Comparison of ENCODE assay signal across 12 cellular contexts in the genomic region with DNA sequence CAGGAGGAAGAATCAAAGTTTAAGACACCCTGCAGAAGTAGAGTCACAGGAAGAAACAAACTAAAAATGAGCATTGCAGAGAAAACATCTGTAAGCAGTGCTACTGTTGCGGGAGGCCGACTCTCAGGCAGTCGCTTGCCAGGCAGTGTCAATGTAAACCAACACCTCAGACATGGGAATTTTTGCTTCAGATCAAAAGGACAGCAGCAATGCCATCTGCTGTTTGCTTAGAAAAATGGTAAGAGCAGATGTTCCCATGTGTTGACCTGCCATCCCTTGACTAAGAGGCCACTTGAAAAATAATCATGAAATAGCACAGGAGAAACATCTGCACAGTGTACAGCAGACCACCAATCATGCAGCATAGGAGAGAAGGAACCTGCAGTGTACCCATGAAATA.
DNase-seq lines count a peak whose midpoint lies in the region; ATAC-seq and TF ChIP-seq lines count a peak whose summit lies in the region.
"Had no signal": no experiment of that assay in that cellular context is flagged by ENCODE, and none has a peak within 500 bp of the region (broad histone marks: within the 10 kb centered on the region; RNA-seq: fewer than 3 reads in every experiment).

No MANE protein-coding gene starts in this region.

- H3K23ac ChIP-seq in IMR-90 (ENCODE audit: low read depth, low read length): 0 out of 2 replicates have a peak overlapping the region, but pooled peaks have one; percentile 36

- H2BK120ac ChIP-seq in IMR-90 (ENCODE audit: low read depth, low read length): peak overlapping the region; percentile 56

- H3K4me1 ChIP-seq in IMR-90 (ENCODE audit: control insufficient read depth, insufficient read depth, low read length): peaks cover 12% of the 10 kb centered on the region

- peaks cover 23% of the 10 kb centered on the region for H3K4me1 Mint-ChIP-seq in chondrocyte (ENCODE audit: low read depth)
- H3K4me1 Mint-ChIP-seq in activated CD8-positive, alpha-beta T cell treated with anti-CD3 and anti-CD28 coated beads for 36 hours (ENCODE audit: low read depth): no peaks in the 10 kb centered on the region
- H3K4me1 Mint-ChIP-seq: CD14-positive monocyte had no signal

- intact Hi-C loops in IMR-90 (cut with micrococcal nuclease): no loop called here
- intact Hi-C loops in activated CD8-positive, alpha-beta T cell treated with anti-CD3 and anti-CD28 coated beads for 36 hours (cut with micrococcal nuclease): no loop called here
- intact Hi-C loops in Right ventricle myocardium superior (cut with DNase I): no loop called here

- H3K18ac ChIP-seq in IMR-90 (ENCODE audit: low read depth, low read length): peak overlapping the region; percentile 74; the same call in 1 of the 2 replicates

- H3K27ac ChIP-seq in IMR-90 (ENCODE audit: insufficient read depth, low read length): no peak overlapping the region

- BruUV-seq in IMR-90 (replicated peaks; lab: Mats Ljungman, UMichigan): no TSS peak

- peak overlapping the region; percentile 98; the same call in 1 of the 3 replicates for H2BK15ac ChIP-seq in IMR-90 (ENCODE audit: low read depth, low read length)

- no peak overlapping the region; a peak in 1 of 4 replicates for H4K8ac ChIP-seq in IMR-90 (ENCODE audit: low read depth in 2 of 2, low read length in 2 of 2)

- H3K4me2 ChIP-seq in IMR-90 (ENCODE audit: low read depth, low read length): no peak overlapping the region; the same call in 1 of the 2 replicates

- H3K9me3 ChIP-seq in IMR-90 (ENCODE audit: control insufficient read depth, insufficient read depth, low read length): no peaks in the 10 kb centered on the region

- H4K5ac ChIP-seq in IMR-90 (ENCODE audit: low read depth, low read length): no peak overlapping the region

- H3K27me3 ChIP-seq in IMR-90 (ENCODE audit: control insufficient read depth, insufficient read depth, low read length): no peaks in the 10 kb centered on the region

- peak overlapping the region; percentile 23 for H2AK9ac ChIP-seq in IMR-90 (replicated peaks; ENCODE audit: low read depth, low read length, poor library complexity)

- no peaks in the 10 kb centered on the region for H3K36me3 ChIP-seq in IMR-90 (ENCODE audit: control insufficient read depth, insufficient read depth, low read length)

- in situ Hi-C loops in Caki2 (cut with HindIII; ENCODE audit: low pct_unique_long_range_greater_than_20kb, low sequenced_read_pairs) (no loop called here), IMR-90 (cut with MboI; ENCODE audit: low sequenced_read_pairs) (no loop called here)

- no peaks in the 10 kb centered on the region for H3K36me3 Mint-ChIP-seq in chondrocyte (ENCODE audit: low read depth)
- no peaks in the 10 kb centered on the region for H3K36me3 Mint-ChIP-seq in activated CD8-positive, alpha-beta T cell treated with anti-CD3 and anti-CD28 coated beads for 36 hours (ENCODE audit: low read depth)
- H3K36me3 Mint-ChIP-seq: CD14-positive monocyte had no signal

- no peak overlapping the region for H3K56ac ChIP-seq in IMR-90 (ENCODE audit: extremely low read depth, insufficient read depth, low read length)

- H3K14ac ChIP-seq in IMR-90 (replicated peaks; ENCODE audit: low read depth, low read length): peak overlapping the region; percentile 92

- POLR2A ChIA-PET in IMR-90 (lab: Charles Lee; ENCODE audit: unreplicated experiment): no interaction called here
- POLR2A ChIA-PET in activated CD8-positive, alpha-beta T cell treated with anti-CD3 and anti-CD28 coated beads for 36 hours (lab: Charles Lee): no interaction called here

- H3K79me1 ChIP-seq in IMR-90 (ENCODE audit: low read depth in 1 of 2, low read length in 2 of 2): no peaks in the 10 kb centered on the region; a peak in 1 of 4 replicates

- H3K9me3 Mint-ChIP-seq in chondrocyte (ENCODE audit: low read depth): no peaks in the 10 kb centered on the region
- no peaks in the 10 kb centered on the region for H3K9me3 Mint-ChIP-seq in activated CD8-positive, alpha-beta T cell treated with anti-CD3 and anti-CD28 coated beads for 36 hours

- H3K27ac Mint-ChIP-seq in chondrocyte (ENCODE audit: unreplicated experiment): no peak overlapping the region
- no peak overlapping the region for H3K27ac Mint-ChIP-seq in activated CD8-positive, alpha-beta T cell treated with anti-CD3 and anti-CD28 coated beads for 36 hours
- H3K27ac Mint-ChIP-seq: CD14-positive monocyte had no signal

- no peak for TF ChIP-seq POLR2A in IMR-90 (IDR thresholded peaks at IDR 0.05; ENCODE audit: low read depth, low read length)

- H3K4me3 Mint-ChIP-seq in chondrocyte (ENCODE audit: unreplicated experiment): no peak overlapping the region
- no peak overlapping the region for H3K4me3 Mint-ChIP-seq in activated CD8-positive, alpha-beta T cell treated with anti-CD3 and anti-CD28 coated beads for 36 hours
- H3K4me3 Mint-ChIP-seq: CD14-positive monocyte had no signal

- peak overlapping the region; percentile 42 for H2BK5ac ChIP-seq in IMR-90 (ENCODE audit: low read depth, low read length, poor library complexity, severe bottlenecking)

- H4K20me1 ChIP-seq in IMR-90 (ENCODE audit: insufficient read depth, low read length): no peaks in the 10 kb centered on the region

- TF ChIP-seq RAD21 in IMR-90 (IDR thresholded peaks at IDR 0.05; ENCODE audit: low read length): no peak

- no peak overlapping the region for H3K4me3 ChIP-seq in IMR-90 (ENCODE audit: insufficient read depth, low read depth, low read length)

- peak overlapping the region; percentile 48 for H3K4ac ChIP-seq in IMR-90 (ENCODE audit: low read depth, low read length)

- ATAC-seq in IMR-90 (ENCODE audit: low read depth) (no peak), Right ventricle myocardium superior (ENCODE audit: poor library complexity) (no peak)
- ATAC-seq in activated CD8-positive, alpha-beta T cell treated with anti-CD3 and anti-CD28 coated beads for 36 hours: no peak

- dilution Hi-C loops in IMR-90 (cut with HindIII; ENCODE audit: low sequenced_read_pairs, unreplicated experiment): no loop called here

- peak overlapping the region; percentile 17 for H2AFZ ChIP-seq in IMR-90 (replicated peaks; ENCODE audit: low read length, poor library complexity)

- no CpG with 5 or more reads among the region's 3 CpGs for WGBS in IMR-90 (ENCODE audit: extremely low coverage in 2 of 2, insufficient read length in 1 of 2), 2 experiments

- H2BK20ac ChIP-seq in IMR-90 (ENCODE audit: low read depth, low read length): peak overlapping the region; percentile 27

- H3K9me1 ChIP-seq in IMR-90 (ENCODE audit: insufficient read depth, low read length): peaks cover 12% of the 10 kb centered on the region

- CTCF ChIA-PET in IMR-90 (lab: Yijun Ruan, JAX): no interaction called here
- CTCF ChIA-PET in activated CD8-positive, alpha-beta T cell treated with anti-CD3 and anti-CD28 coated beads for 36 hours (lab: Charles Lee): no interaction called here

- DNase-seq in Caki2 (ENCODE audit: low read depth) (peak; percentile 29), IMR-90 (peak; percentile 25), NCI-H345 treated with DMSO at 0.1 percent for 48 hours (lab: John Stamatoyannopoulos, UW; ENCODE audit: unreplicated experiment) (peak; percentile 11), chondrocyte (ENCODE audit: low spot score) (no peak), midbrain (lab: John Stamatoyannopoulos, UW) (no peak), Right ventricle myocardium superior (no peak), NCI-H226 (no peak)
- no peak for DNase-seq in activated CD8-positive, alpha-beta T cell treated with anti-CD3 and anti-CD28 coated beads for 36 hours
- DNase-seq: kidney glomerular epithelial cell; stimulated activated CD4-positive, alpha-beta T cell treated with anti-CD3 and anti-CD28 coated beads, Interleukin-15, amount 100 ng/mL, for 24 hours; stimulated activated naive CD4-positive, alpha-beta T cell had no signal

- peak overlapping the region; percentile 63 for H4K91ac ChIP-seq in IMR-90 (ENCODE audit: insufficient read depth, low read depth, low read length)

- no peak overlapping the region for H3K9ac ChIP-seq in IMR-90 (ENCODE audit: low read depth, low read length)

- H2AK5ac ChIP-seq in IMR-90 (ENCODE audit: low read depth, low read length): peak overlapping the region; percentile 89

- H3K27me3 Mint-ChIP-seq in chondrocyte (ENCODE audit: low read depth): no peaks in the 10 kb centered on the region
- no peaks in the 10 kb centered on the region for H3K27me3 Mint-ChIP-seq in activated CD8-positive, alpha-beta T cell treated with anti-CD3 and anti-CD28 coated beads for 36 hours

- no peak for TF ChIP-seq CTCF in IMR-90 (conservative IDR thresholded peaks at IDR 0.05; ENCODE audit: low read depth, low read length)
- TF ChIP-seq CTCF in chondrocyte (IDR thresholded peaks at IDR 0.05): peak; percentile 29
- no peak for TF ChIP-seq CTCF in activated CD8-positive, alpha-beta T cell treated with anti-CD3 and anti-CD28 coated beads for 36 hours (IDR thresholded peaks at IDR 0.05)

TF ChIP-seq in IMR-90, 13 proteins besides CTCF, POLR2A, EP300 and RAD21:
- no peak for TF ChIP-seq SMC3 (IDR thresholded peaks at IDR 0.05; ENCODE audit: low read depth, low read length)
- TF ChIP-seq, protein P1, sequence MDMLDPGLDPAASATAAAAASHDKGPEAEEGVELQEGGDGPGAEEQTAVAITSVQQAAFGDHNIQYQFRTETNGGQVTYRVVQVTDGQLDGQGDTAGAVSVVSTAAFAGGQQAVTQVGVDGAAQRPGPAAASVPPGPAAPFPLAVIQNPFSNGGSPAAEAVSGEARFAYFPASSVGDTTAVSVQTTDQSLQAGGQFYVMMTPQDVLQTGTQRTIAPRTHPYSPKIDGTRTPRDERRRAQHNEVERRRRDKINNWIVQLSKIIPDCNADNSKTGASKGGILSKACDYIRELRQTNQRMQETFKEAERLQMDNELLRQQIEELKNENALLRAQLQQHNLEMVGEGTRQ (IDR thresholded peaks at IDR 0.05; ENCODE audit: low read depth, low read length): no peak
- no peak for TF ChIP-seq RFX5 (IDR thresholded peaks at IDR 0.05; ENCODE audit: low read depth, low read length)
- TF ChIP-seq MXI1 (IDR thresholded peaks at IDR 0.05; ENCODE audit: borderline replicate concordance, low read depth, low read length): no peak
- TF ChIP-seq CHD1 (IDR thresholded peaks at IDR 0.05; ENCODE audit: low read depth, low read length): no peak
- no peak for TF ChIP-seq FOS (IDR thresholded peaks at IDR 0.05; ENCODE audit: low read depth, low read length)
- no peak for TF ChIP-seq RCOR1 (IDR thresholded peaks at IDR 0.05; ENCODE audit: insufficient replicate concordance, low read length)
- TF ChIP-seq NFE2L2 (IDR thresholded peaks at IDR 0.05; ENCODE audit: low read depth, low read length): no peak
- TF ChIP-seq MAFK (IDR thresholded peaks at IDR 0.05; ENCODE audit: low read depth, low read length): no peak

Comparison
In these comparisons a context has a peak if more than half of its experiments do, and no peak if none do; other contexts are left out.
1. DNase-seq: peak in Caki2 (single experiment), IMR-90 (single experiment) and NCI-H345 treated with DMSO at 0.1 percent for 48 hours (single experiment); none in chondrocyte (single experiment), midbrain (single experiment), activated CD8-positive, alpha-beta T cell treated with anti-CD3 and anti-CD28 coated beads for 36 hours (single experiment), Right ventricle myocardium superior (single experiment) and NCI-H226 (single experiment).